29 cellular contexts compared by ENCODE assay signal in genomic region chr15:51601801-51602200, GRCh38.
"Had no signal": no experiment of that assay in that cellular context is flagged by ENCODE, and none has a peak within 500 bp of the region (broad histone marks: within the 10 kb centered on the region; RNA-seq: fewer than 3 reads in every experiment).

No MANE protein-coding gene starts in this region.

- H3K9me3 ChIP-seq: esophagus squamous epithelium, heart right ventricle, left lung, mucosa of descending colon, neutrophil, prostate gland, right atrium auricular region, sigmoid colon, stomach, thyroid gland, vagina had no signal

- H3K27ac ChIP-seq: esophagus squamous epithelium, heart right ventricle, left lung, neutrophil, prostate gland, right atrium auricular region, sigmoid colon, stomach, thyroid gland, vagina had no signal

- H3K27me3 ChIP-seq: esophagus squamous epithelium, heart right ventricle, left lung, neutrophil, right atrium auricular region, sigmoid colon, stomach, thyroid gland, vagina had no signal

- H3K4me3 ChIP-seq: esophagus squamous epithelium, heart right ventricle, left lung, mucosa of descending colon, prostate gland, right atrium auricular region, sigmoid colon, stomach, thyroid gland, vagina had no signal

- H3K4me1 Mint-ChIP-seq: mesothelial cell of epicardium had no signal

- H3K27ac Mint-ChIP-seq: effector memory CD8-positive, alpha-beta T cell; mesothelial cell of epicardium; natural killer cell treated with Interleukin-12 subunit alpha and Interleukin-12 subunit beta and Interleukin-15 and Interleukin-18, amount 100 ng/mL, for 72 hours; stimulated activated effector memory CD8-positive, alpha-beta T cell treated with anti-CD3 and anti-CD28 coated beads, Interleukin-12 subunit alpha, Interleukin-12 subunit beta, amount 100 ng/mL, for 72 hours had no signal

- H3K4me1 ChIP-seq: esophagus squamous epithelium, prostate gland, right atrium auricular region, sigmoid colon, vagina had no signal

- DNase-seq: effector memory CD8-positive, alpha-beta T cell; erythroblast; esophagus squamous epithelium; foreskin melanocyte; glutamatergic neuron; heart right ventricle; hippocampal formation; left cardiac atrium; left lung; mesenchymal stem cell; mucosa of descending colon; naive B cell; sigmoid colon; stimulated activated CD4-positive, alpha-beta T cell treated with anti-CD3 and anti-CD28 coated beads, Interleukin-2, amount 100 ng/mL, for 24 hours; stimulated activated CD4-positive, alpha-beta T cell treated with anti-CD3 and anti-CD28 coated beads, Interleukin-4, amount 100 ng/mL, for 24 hours; stimulated activated naive CD4-positive, alpha-beta T cell treated with Interleukin-2 at 50 U/mL for 16 hours; stomach; thyroid gland; trophoblast cell had no signal

- H3K4me3 Mint-ChIP-seq: effector memory CD8-positive, alpha-beta T cell; mesothelial cell of epicardium; naive B cell; natural killer cell treated with Interleukin-12 subunit alpha and Interleukin-12 subunit beta and Interleukin-15 and Interleukin-18, amount 100 ng/mL, for 72 hours; neural crest cell; stimulated activated effector memory CD8-positive, alpha-beta T cell treated with anti-CD3 and anti-CD28 coated beads, Interleukin-12 subunit alpha, Interleukin-12 subunit beta, amount 100 ng/mL, for 72 hours had no signal

- ATAC-seq: effector memory CD8-positive, alpha-beta T cell; heart right ventricle; left cardiac atrium; left lung; mucosa of descending colon; natural killer cell treated with Interleukin-12 subunit alpha and Interleukin-12 subunit beta and Interleukin-15 and Interleukin-18, amount 100 ng/mL, for 72 hours; stimulated activated effector memory CD8-positive, alpha-beta T cell treated with anti-CD3 and anti-CD28 coated beads, Interleukin-12 subunit alpha, Interleukin-12 subunit beta, amount 100 ng/mL, for 72 hours had no signal

- H3K36me3 ChIP-seq: esophagus squamous epithelium, heart right ventricle, left lung, neutrophil, prostate gland, right atrium auricular region, sigmoid colon, stomach, thyroid gland, vagina had no signal

- H3K36me3 Mint-ChIP-seq: natural killer cell treated with Interleukin-12 subunit alpha and Interleukin-12 subunit beta and Interleukin-15 and Interleukin-18, amount 100 ng/mL, for 72 hours; stimulated activated effector memory CD8-positive, alpha-beta T cell treated with anti-CD3 and anti-CD28 coated beads, Interleukin-12 subunit alpha, Interleukin-12 subunit beta, amount 100 ng/mL, for 72 hours had no signal

- FAIRE-seq: endometrium, islet of Langerhans had no signal

- H3K9me3 Mint-ChIP-seq: effector memory CD8-positive, alpha-beta T cell; naive B cell had no signal
